Comparison of ENCODE assay signal across 15 cellular contexts in genomic region chr17:76593338-76593737, GRCh38. TPM values are rescaled to one million over a fixed set of nuclear protein-coding genes. Genes with fewer than 3 reads are reported as not detected.
A peak's percentile ranks its signal among the peaks of the same experiment; 100 is the strongest.
DNase-seq lines count a peak whose midpoint lies in the region; ATAC-seq and TF ChIP-seq lines count a peak whose summit lies in the region.
"Had no signal": no experiment of that assay in that cellular context is flagged by ENCODE, and none has a peak within 500 bp of the region (broad histone marks: within the 10 kb centered on the region; RNA-seq: fewer than 3 reads in every experiment).

No MANE protein-coding gene starts in this region.

- H3K9me3 Mint-ChIP-seq in GM23338, result no peaks in the 10 kb centered on the region; the same call in 1 of the 3 replicates
- no peaks in the 10 kb centered on the region for H3K9me3 Mint-ChIP-seq in stimulated activated memory B cell treated with anti-CD40 and anti-IgM and Interleukin-4, amounts not matched to agents 10 μg/mL and 1 μg/mL and 100 μg/mL, for 72 hours

- ATAC-seq in GM23338 (peak; percentile 50; the same call in 2 of the 3 replicates), GM21786 (IDR thresholded peaks at IDR 0.05; ENCODE audit: unreplicated experiment) (no peak), HG02571 (IDR thresholded peaks at IDR 0.05; ENCODE audit: unreplicated experiment) (no peak)
- ATAC-seq in stimulated activated memory B cell treated with anti-CD40 and anti-IgM and Interleukin-4, amounts not matched to agents 10 μg/mL and 1 μg/mL and 100 μg/mL, for 72 hours, result no peak

- no peaks in the 10 kb centered on the region for H3K9me2 ChIP-seq in GM23338 (ENCODE audit: insufficient read depth)

- no peaks in the 10 kb centered on the region for H3F3A ChIP-seq in GM23338 (replicated peaks; ENCODE audit: low read depth)

- peaks cover 6% of the 10 kb centered on the region for H3K4me1 Mint-ChIP-seq in GM23338
- H3K4me1 Mint-ChIP-seq in stimulated activated memory B cell treated with anti-CD40 and anti-IgM and Interleukin-4, amounts not matched to agents 10 μg/mL and 1 μg/mL and 100 μg/mL, for 72 hours, result no peaks in the 10 kb centered on the region

- no peak overlapping the region for H2AFZ ChIP-seq in GM23338

- no peak overlapping the region for H3K27ac ChIP-seq in GM23338 (ENCODE audit: low read depth)

- H3K4me3 ChIP-seq in GM23338, result no peak overlapping the region
- H3K4me3 ChIP-seq: lung had no signal

- H4K20me1 ChIP-seq in GM23338 (replicated peaks; ENCODE audit: insufficient read depth), result no peaks in the 10 kb centered on the region; the same call in 1 of the 2 replicates

- H3K4me1 ChIP-seq in GM23338 (ENCODE audit: insufficient read depth), result no peaks in the 10 kb centered on the region

- no peaks in the 10 kb centered on the region for H3K79me2 ChIP-seq in GM23338 (replicated peaks; ENCODE audit: insufficient read depth)

- H3K27me3 ChIP-seq in GM23338 (ENCODE audit: insufficient read depth), result peaks cover 5% of the 10 kb centered on the region

- peaks cover 7% of the 10 kb centered on the region for H3K27me3 Mint-ChIP-seq in GM23338 (ENCODE audit: insufficient read depth, low read depth, poor library complexity)
- peaks cover 65% of the 10 kb centered on the region for H3K27me3 Mint-ChIP-seq in stimulated activated memory B cell treated with anti-CD40 and anti-IgM and Interleukin-4, amounts not matched to agents 10 μg/mL and 1 μg/mL and 100 μg/mL, for 72 hours

- no peak overlapping the region for H3K4me2 ChIP-seq in GM23338

- H3K36me3 Mint-ChIP-seq in GM23338 (ENCODE audit: low read depth), result no peaks in the 10 kb centered on the region
- peaks cover 6% of the 10 kb centered on the region for H3K36me3 Mint-ChIP-seq in stimulated activated memory B cell treated with anti-CD40 and anti-IgM and Interleukin-4, amounts not matched to agents 10 μg/mL and 1 μg/mL and 100 μg/mL, for 72 hours
- H3K36me3 Mint-ChIP-seq: CD4-positive, alpha-beta memory T cell had no signal

- no peak overlapping the region for H3K4me3 Mint-ChIP-seq in GM23338
- no peak overlapping the region for H3K4me3 Mint-ChIP-seq in stimulated activated memory B cell treated with anti-CD40 and anti-IgM and Interleukin-4, amounts not matched to agents 10 μg/mL and 1 μg/mL and 100 μg/mL, for 72 hours
- H3K4me3 Mint-ChIP-seq: CD4-positive, alpha-beta memory T cell had no signal

- 0 out of 4 replicates have a peak, but pooled peaks of 1 of the 2 experiments have one; percentile 14 for TF ChIP-seq CTCF in GM23338 (conservative IDR thresholded peaks at IDR 0.05; ENCODE audit: low read depth in 2 of 2)

- DNase-seq in GM23338 (ENCODE audit: low spot score), result peak; percentile 40
- peak; percentile 75 for DNase-seq in NCI-H1694 (lab: John Stamatoyannopoulos, UW)
- peak; percentile 45 for DNase-seq in SHP77 treated with DMSO at 0.1 percent for 48 hours (lab: John Stamatoyannopoulos, UW)
- DNase-seq in left kidney (ENCODE audit: low read depth, low spot score), result peak; percentile 72
- DNase-seq: activated CD4-positive, CD25-positive, alpha-beta regulatory T cell; activated CD8-positive, alpha-beta memory T cell treated with anti-CD3 and anti-CD28 coated beads, Interleukin-2, amount 50 U/mL, for 48 hours; CD4-positive, alpha-beta memory T cell; hippocampal formation; Kasumi-1; small intestine; substantia nigra had no signal

- H3K36me3 ChIP-seq in GM23338 (ENCODE audit: insufficient read depth), result no peaks in the 10 kb centered on the region

- H3K27ac Mint-ChIP-seq in GM23338, result no peak overlapping the region
- no peak overlapping the region for H3K27ac Mint-ChIP-seq in stimulated activated memory B cell treated with anti-CD40 and anti-IgM and Interleukin-4, amounts not matched to agents 10 μg/mL and 1 μg/mL and 100 μg/mL, for 72 hours

TF ChIP-seq in GM23338, 12 proteins besides CTCF, POLR2A, EP300 and RAD21 (continues in another document):
- TF ChIP-seq ZNF462 (CRISPR knock-in tag; IDR thresholded peaks at IDR 0.05) (no peak), STAT1 (IDR thresholded peaks at IDR 0.05; ENCODE audit: unreplicated experiment) (no peak), EZH2phosphoT487 (IDR thresholded peaks at IDR 0.05; ENCODE audit: unreplicated experiment) (no peak), JUNB (IDR thresholded peaks at IDR 0.05; ENCODE audit: unreplicated experiment) (no peak), ZNF331 (CRISPR knock-in tag; IDR thresholded peaks at IDR 0.05; ENCODE audit: low read depth) (no peak), CREB1 (CRISPR knock-in tag; IDR thresholded peaks at IDR 0.05; ENCODE audit: low read depth) (no peak), NANOG (IDR thresholded peaks at IDR 0.05; ENCODE audit: borderline replicate concordance) (no peak), EZH2 (IDR thresholded peaks at IDR 0.05; ENCODE audit: low read depth, unreplicated experiment) (no peak), ETS1 (IDR thresholded peaks at IDR 0.05) (no peak)

RNA-seq across cellular contexts. Expression of gene ST6GALNAC2, which starts 7.7 kb away (rescaled TPM):
- 0.31 TPM in 1 of 2 replicates, not detected in the other for total RNA-seq in GM23338 (2014; rRNA removed; shearing (Covaris generic))
- not detected in 2 replicates for polyA plus RNA-seq in GM23338 (2016; fragmentation: Nextera tagmentation; extraction: Ambion mirVana)

RNA-seq across cellular contexts. Expression of gene ST6GALNAC1, which starts 50.2 kb away (rescaled TPM):
- not detected in 2 replicates for total RNA-seq in GM23338 (2014; rRNA removed; shearing (Covaris generic))
- not detected in 2 replicates for polyA plus RNA-seq in GM23338 (2016; fragmentation: Nextera tagmentation; extraction: Ambion mirVana)

RNA-seq across cellular contexts. Expression of gene PRCD, which starts 53.5 kb away (rescaled TPM):
- 0.38 and 0.50 TPM in 2 replicates for total RNA-seq in GM23338 (2014; rRNA removed; shearing (Covaris generic))
- 1.6 and 2.5 TPM in 2 replicates for polyA plus RNA-seq in GM23338 (2016; fragmentation: Nextera tagmentation; extraction: Ambion mirVana)
- total RNA-seq: CD4-positive, alpha-beta memory T cell had no signal
- polyA plus RNA-seq: CD4-positive, alpha-beta memory T cell had no signal

RNA-seq across cellular contexts. Expression of gene CYGB, which starts 55.8 kb away (rescaled TPM):
- total RNA-seq in GM23338 (2014; rRNA removed; shearing (Covaris generic)), result 1.7 and 2.1 TPM in 2 replicates
- 0.85 and 1.2 TPM in 2 replicates for polyA plus RNA-seq in GM23338 (2016; fragmentation: Nextera tagmentation; extraction: Ambion mirVana)
- total RNA-seq: CD4-positive, alpha-beta memory T cell had no signal
- polyA plus RNA-seq: CD4-positive, alpha-beta memory T cell had no signal
